Comparison of ENCODE assay signal across 1 cellular context in the genomic region with DNA sequence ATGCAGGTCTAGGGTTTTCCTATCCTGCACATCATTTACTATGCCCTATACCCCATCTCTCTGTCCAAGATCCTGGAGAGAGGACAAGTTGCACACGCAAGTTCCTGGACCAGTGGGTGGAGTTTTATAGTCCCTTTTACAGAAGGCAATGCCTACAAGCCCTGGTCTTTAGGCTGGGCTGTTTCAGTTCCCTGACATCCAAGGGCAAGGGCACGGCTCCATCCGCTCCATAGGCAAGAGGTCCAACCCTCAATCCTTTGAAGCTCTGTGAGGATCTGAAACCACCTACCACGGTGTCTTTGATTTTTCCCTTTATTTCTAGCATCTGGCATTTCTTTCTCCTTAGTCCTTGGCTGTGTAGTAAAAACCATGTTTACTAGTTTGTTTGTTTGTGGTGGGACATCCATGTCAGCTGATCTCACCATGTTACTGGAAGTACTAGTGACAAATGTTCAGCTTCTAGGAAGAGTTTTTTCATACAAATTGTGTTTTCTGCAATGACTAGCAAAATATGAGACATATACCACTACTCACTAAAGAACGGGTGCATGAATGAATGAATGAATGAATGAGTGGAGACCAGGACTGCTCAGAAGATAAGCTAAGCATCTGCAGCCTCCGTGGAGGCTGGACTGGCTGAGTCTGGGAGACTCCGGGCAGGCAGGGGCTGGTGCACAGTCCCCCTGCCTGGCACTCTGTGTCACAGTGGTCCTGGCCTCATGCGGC.
TF ChIP-seq lines count a peak whose summit lies in the region.

No MANE protein-coding gene starts in this region.

TF ChIP-seq in GM12878, 131 proteins besides CTCF, POLR2A, EP300 and RAD21:
- TF ChIP-seq, protein P1, sequence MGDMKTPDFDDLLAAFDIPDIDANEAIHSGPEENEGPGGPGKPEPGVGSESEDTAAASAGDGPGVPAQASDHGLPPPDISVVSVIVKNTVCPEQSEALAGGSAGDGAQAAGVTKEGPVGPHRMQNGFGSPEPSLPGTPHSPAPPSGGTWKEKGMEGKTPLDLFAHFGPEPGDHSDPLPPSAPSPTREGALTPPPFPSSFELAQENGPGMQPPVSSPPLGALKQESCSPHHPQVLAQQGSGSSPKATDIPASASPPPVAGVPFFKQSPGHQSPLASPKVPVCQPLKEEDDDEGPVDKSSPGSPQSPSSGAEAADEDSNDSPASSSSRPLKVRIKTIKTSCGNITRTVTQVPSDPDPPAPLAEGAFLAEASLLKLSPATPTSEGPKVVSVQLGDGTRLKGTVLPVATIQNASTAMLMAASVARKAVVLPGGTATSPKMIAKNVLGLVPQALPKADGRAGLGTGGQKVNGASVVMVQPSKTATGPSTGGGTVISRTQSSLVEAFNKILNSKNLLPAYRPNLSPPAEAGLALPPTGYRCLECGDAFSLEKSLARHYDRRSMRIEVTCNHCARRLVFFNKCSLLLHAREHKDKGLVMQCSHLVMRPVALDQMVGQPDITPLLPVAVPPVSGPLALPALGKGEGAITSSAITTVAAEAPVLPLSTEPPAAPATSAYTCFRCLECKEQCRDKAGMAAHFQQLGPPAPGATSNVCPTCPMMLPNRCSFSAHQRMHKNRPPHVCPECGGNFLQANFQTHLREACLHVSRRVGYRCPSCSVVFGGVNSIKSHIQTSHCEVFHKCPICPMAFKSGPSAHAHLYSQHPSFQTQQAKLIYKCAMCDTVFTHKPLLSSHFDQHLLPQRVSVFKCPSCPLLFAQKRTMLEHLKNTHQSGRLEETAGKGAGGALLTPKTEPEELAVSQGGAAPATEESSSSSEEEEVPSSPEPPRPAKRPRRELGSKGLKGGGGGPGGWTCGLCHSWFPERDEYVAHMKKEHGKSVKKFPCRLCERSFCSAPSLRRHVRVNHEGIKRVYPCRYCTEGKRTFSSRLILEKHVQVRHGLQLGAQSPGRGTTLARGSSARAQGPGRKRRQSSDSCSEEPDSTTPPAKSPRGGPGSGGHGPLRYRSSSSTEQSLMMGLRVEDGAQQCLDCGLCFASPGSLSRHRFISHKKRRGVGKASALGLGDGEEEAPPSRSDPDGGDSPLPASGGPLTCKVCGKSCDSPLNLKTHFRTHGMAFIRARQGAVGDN (IDR thresholded peaks at IDR 0.05): no peak
- peak; percentile 67; the same call in 1 of the 2 replicates for TF ChIP-seq ZNF24 (IDR thresholded peaks at IDR 0.05)
